Comparison of ENCODE assay signal across 19 cellular contexts in the genomic region with DNA sequence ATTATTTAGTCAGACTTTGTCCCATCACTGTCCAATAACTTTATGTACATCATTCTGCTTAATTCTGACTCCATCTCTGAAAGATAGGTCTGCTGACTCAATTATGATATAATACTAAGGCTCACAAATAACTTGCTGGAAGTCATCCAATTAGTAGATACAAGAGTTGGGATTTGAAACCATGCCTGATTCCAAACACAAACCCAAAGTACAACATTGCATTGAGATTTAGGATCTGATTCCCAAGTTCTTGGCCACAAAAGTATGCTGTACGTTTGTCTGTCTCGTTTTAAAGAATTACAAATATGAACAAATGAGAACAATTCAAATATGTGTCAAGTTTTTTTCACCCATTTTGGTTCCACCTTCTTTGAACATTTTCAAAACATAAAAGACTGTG.
"Had no signal": no experiment of that assay in that cellular context is flagged by ENCODE, and none has a peak within 500 bp of the region (broad histone marks: within the 10 kb centered on the region; RNA-seq: fewer than 3 reads in every experiment).

No MANE protein-coding gene starts in this region.

- H3K27ac ChIP-seq: dorsolateral prefrontal cortex, foreskin keratinocyte, hepatocyte, neural progenitor cell, ovary, suprapubic skin, thyroid gland had no signal

- H3K27me3 ChIP-seq: foreskin keratinocyte, hepatocyte, neural progenitor cell, ovary, suprapubic skin, thyroid gland had no signal

- H3K4me3 ChIP-seq: dorsolateral prefrontal cortex, hepatocyte, lung, neural progenitor cell, ovary, smooth muscle cell, suprapubic skin, thyroid gland had no signal

- H3K4me1 ChIP-seq: foreskin keratinocyte, neural progenitor cell, suprapubic skin, thyroid gland had no signal

- DNase-seq: cortex of kidney; dorsolateral prefrontal cortex; effector CD8-positive, alpha-beta T cell; foreskin keratinocyte; left colon; left ventricle myocardium superior; mesenchymal stem cell; midbrain; ovary; right cardiac atrium; stimulated activated CD4-positive, alpha-beta T cell treated with anti-CD3 and anti-CD28 coated beads, Interleukin-4, amount 100 ng/mL, for 1 hour; stimulated activated CD8-positive, alpha-beta memory T cell treated with anti-CD3 and anti-CD28 coated beads, Interleukin-4, amount 100 ng/mL, for 48 hours; stimulated activated naive CD8-positive, alpha-beta T cell treated with anti-CD3 and anti-CD28 coated beads, Interleukin-15, Interleukin-2, amounts not matched to agents 100 U/mL and 50 U/mL, for 24 hours; thyroid gland had no signal

- H3K9me3 ChIP-seq: ovary, suprapubic skin, thyroid gland had no signal

- H3K36me3 ChIP-seq: neural progenitor cell, ovary, suprapubic skin, thyroid gland had no signal
